ENCODE assay signal across 23 cellular contexts in genomic region chr7:25272265-25272664, GRCh38. TPM values are rescaled to one million over a fixed set of nuclear protein-coding genes. Genes with fewer than 3 reads are reported as not detected.
DNase-seq lines count a peak whose midpoint lies in the region; ATAC-seq, FAIRE-seq and TF ChIP-seq lines count a peak whose summit lies in the region.
"Had no signal": no experiment of that assay in that cellular context is flagged by ENCODE, and none has a peak within 500 bp of the region (broad histone marks: within the 10 kb centered on the region; RNA-seq: fewer than 3 reads in every experiment).

No MANE protein-coding gene starts in this region.

- peak; percentile 18 for FAIRE-seq in A549 (lab: Jason Lieb, UNC)
- no peak for FAIRE-seq in bronchial epithelial cell (lab: Jason Lieb, UNC)
- FAIRE-seq: HTR-8/SVneo had no signal

- H3K4me1 ChIP-seq in A549 = no peaks in the 10 kb centered on the region
- H3K4me1 ChIP-seq in SK-N-SH (ENCODE audit: control insufficient read depth in 1 of 2, insufficient read depth in 2 of 2, low read depth in 1 of 2, low read length in 1 of 2) = no peaks in the 10 kb centered on the region; a peak in 1 of 4 replicates
- no peaks in the 10 kb centered on the region for H3K4me1 ChIP-seq in mesenchymal stem cell (ENCODE audit: control insufficient read depth, insufficient read depth, low read depth, low read length)
- H3K4me1 ChIP-seq: BLaER1 treated with 17β-estradiol and CSF1 and Interleukin-3, amounts not matched to agents 10 nM and 100 nM had no signal

- H2BK12ac ChIP-seq in mesenchymal stem cell (ENCODE audit: low read length in 2 of 2) = no peak overlapping the region

- no peak overlapping the region for H2AK5ac ChIP-seq in mesenchymal stem cell (ENCODE audit: low read length, severe bottlenecking)

- H3K9ac ChIP-seq in SK-N-SH = no peak overlapping the region
- no peak overlapping the region for H3K9ac ChIP-seq in mesenchymal stem cell (ENCODE audit: low read length)
- H3K9ac ChIP-seq: BLaER1 treated with 17β-estradiol and CSF1 and Interleukin-3, amounts not matched to agents 10 nM and 100 nM had no signal

- H3K27me3 ChIP-seq in bronchial epithelial cell (ENCODE audit: control insufficient read depth, insufficient read depth, low read length) (no peaks in the 10 kb centered on the region), SK-N-SH (ENCODE audit: insufficient read depth) (no peaks in the 10 kb centered on the region), mesenchymal stem cell (ENCODE audit: control insufficient read depth in 1 of 2, insufficient read depth in 1 of 2, low read length in 2 of 2) (no peaks in the 10 kb centered on the region)
- H3K27me3 ChIP-seq: BLaER1 treated with 17β-estradiol and CSF1 and Interleukin-3, amounts not matched to agents 10 nM and 100 nM had no signal

- WGBS in A549 (ENCODE audit: missing lambda C conversion rate) = 23% methylated on average over 3 of the region's 3 CpGs
- 57% methylated on average over 3 of the region's 3 CpGs for WGBS in SK-N-SH (ENCODE audit: low lambda C conversion rate)
- WGBS in mesenchymal stem cell = 89% methylated on average over 3 of the region's 3 CpGs

- H2BK5ac ChIP-seq in mesenchymal stem cell (ENCODE audit: low read depth, low read length, poor library complexity, severe bottlenecking) = no peak overlapping the region

- H3K14ac ChIP-seq in mesenchymal stem cell (ENCODE audit: low read length in 2 of 2) = no peak overlapping the region

- POLR2A ChIA-PET in A549 (lab: Yijun Ruan, JAX) (no interaction called here), SK-N-SH (lab: Yijun Ruan, JAX) (no interaction called here)

- H3K27ac ChIP-seq in A549 = no peak overlapping the region
- no peak overlapping the region for H3K27ac ChIP-seq in SK-N-SH (ENCODE audit: low read depth in 2 of 2, low read length in 1 of 2)
- no peak overlapping the region for H3K27ac ChIP-seq in mesenchymal stem cell (ENCODE audit: low read length, poor library complexity, severe bottlenecking)
- H3K27ac ChIP-seq: BLaER1 treated with 17β-estradiol and CSF1 and Interleukin-3, amounts not matched to agents 10 nM and 100 nM had no signal

- H3K4ac ChIP-seq in mesenchymal stem cell (ENCODE audit: low read depth in 1 of 2, low read length in 2 of 2) = no peak overlapping the region

- H4K20me1 ChIP-seq in SK-N-SH (ENCODE audit: insufficient read depth) = no peaks in the 10 kb centered on the region
- H4K20me1 ChIP-seq: BLaER1 treated with 17β-estradiol and CSF1 and Interleukin-3, amounts not matched to agents 10 nM and 100 nM had no signal

- TF ChIP-seq CTCF in A549 (IDR thresholded peaks at IDR 0.05) (no peak), NB4 (IDR thresholded peaks at IDR 0.05; ENCODE audit: low read depth, low read length) (no peak), bronchial epithelial cell (IDR thresholded peaks at IDR 0.05; ENCODE audit: insufficient read depth, low read length, severe bottlenecking) (no peak), SK-N-SH (IDR thresholded peaks at IDR 0.05) (no peak)

- TF ChIP-seq POLR2A in A549 (IDR thresholded peaks at IDR 0.05; ENCODE audit: low read length) (no peak), NB4 (IDR thresholded peaks at IDR 0.05; ENCODE audit: extremely low read depth, insufficient read length) (no peak)

- no peak overlapping the region for H2AFZ ChIP-seq in SK-N-SH (ENCODE audit: low read depth)
- H2AFZ ChIP-seq in mesenchymal stem cell (ENCODE audit: low read depth, low read length) = no peak overlapping the region

- H3K4me3 ChIP-seq in A549 (no peak overlapping the region), NB4 (ENCODE audit: low read depth, low read length) (no peak overlapping the region), bronchial epithelial cell (ENCODE audit: low read depth, low read length) (no peak overlapping the region), SK-N-SH (ENCODE audit: low read depth in 2 of 2, low read length in 1 of 2) (no peak overlapping the region), mesenchymal stem cell (ENCODE audit: insufficient read depth in 1 of 2, low read depth in 1 of 2, low read length in 2 of 2) (no peak overlapping the region)
- H3K4me3 ChIP-seq: BLaER1 treated with 17β-estradiol and CSF1 and Interleukin-3, amounts not matched to agents 10 nM and 100 nM had no signal

- no peak overlapping the region for H4K91ac ChIP-seq in mesenchymal stem cell (ENCODE audit: low read length)

- TF ChIP-seq RAD21 in A549 (conservative IDR thresholded peaks at IDR 0.05 in 1 of 2, IDR thresholded peaks at IDR 0.05 in 1 of 2) (no peak), SK-N-SH (IDR thresholded peaks at IDR 0.05; ENCODE audit: low read length) (no peak)

- H4K8ac ChIP-seq in mesenchymal stem cell (ENCODE audit: low read length) = no peak overlapping the region

- CTCF ChIA-PET in A549 (lab: Yijun Ruan, JAX) = no interaction called here
- CTCF ChIA-PET in SK-N-SH (lab: Yijun Ruan, JAX) = interaction anchor here (1.1 to 4.6 kb wide), 6 partner anchors 13 to 582 kb away, joined by 3 to 46 read pairs (median 4); no protein-coding TSS in a partner anchor

- H3K36me3 ChIP-seq in bronchial epithelial cell (ENCODE audit: control insufficient read depth, insufficient read depth, low read length) (no peaks in the 10 kb centered on the region), SK-N-SH (replicated peaks in 1 of 2; ENCODE audit: control insufficient read depth in 1 of 2, insufficient read depth in 2 of 2, low read length in 1 of 2) (no peaks in the 10 kb centered on the region), mesenchymal stem cell (ENCODE audit: control insufficient read depth in 1 of 2, insufficient read depth in 2 of 2, low read depth in 1 of 2, low read length in 2 of 2) (no peaks in the 10 kb centered on the region)
- H3K36me3 ChIP-seq: BLaER1 treated with 17β-estradiol and CSF1 and Interleukin-3, amounts not matched to agents 10 nM and 100 nM had no signal

- no peak overlapping the region for H3K4me2 ChIP-seq in A549
- no peak overlapping the region for H3K4me2 ChIP-seq in SK-N-SH
- H3K4me2 ChIP-seq in mesenchymal stem cell (ENCODE audit: low read length, poor library complexity, severe bottlenecking) = no peak overlapping the region
- H3K4me2 ChIP-seq: BLaER1 treated with 17β-estradiol and CSF1 and Interleukin-3, amounts not matched to agents 10 nM and 100 nM had no signal

- H3K9me2 ChIP-seq in SK-N-SH = no peaks in the 10 kb centered on the region

- no peak for ATAC-seq in A549
- ATAC-seq: PC-3 had no signal

- H2BK15ac ChIP-seq in mesenchymal stem cell (ENCODE audit: low read depth, poor library complexity, severe bottlenecking) = no peak overlapping the region

- no peaks in the 10 kb centered on the region for H3K79me2 ChIP-seq in SK-N-SH (ENCODE audit: insufficient read depth)

- H3K23ac ChIP-seq in mesenchymal stem cell (ENCODE audit: low read length in 2 of 2) = no peak overlapping the region

- no peaks in the 10 kb centered on the region for H3K79me1 ChIP-seq in mesenchymal stem cell (replicated peaks; ENCODE audit: low read length, poor library complexity, severe bottlenecking)

- no peak overlapping the region for H3K18ac ChIP-seq in mesenchymal stem cell (ENCODE audit: low read depth in 1 of 2, low read length in 2 of 2)

- TF ChIP-seq EP300 in A549 (IDR thresholded peaks at IDR 0.05) = no peak
- no peak for TF ChIP-seq EP300 in SK-N-SH (IDR thresholded peaks at IDR 0.05; ENCODE audit: borderline replicate concordance in 1 of 2, low read depth in 1 of 2, low read length in 1 of 2)

- no peak overlapping the region for H2BK120ac ChIP-seq in mesenchymal stem cell (ENCODE audit: low read depth, low read length)

- no peaks in the 10 kb centered on the region for H3F3A ChIP-seq in SK-N-SH (replicated peaks; ENCODE audit: insufficient read depth)

- no peak for DNase-seq in A549 (ENCODE audit: low read depth in 1 of 2, low spot score in 1 of 2)
- DNase-seq in Daoy (ENCODE audit: low read depth) = peak; percentile 27
- DNase-seq in NB4 (ENCODE audit: low read depth) = peak; percentile 14
- DNase-seq in bronchial epithelial cell (ENCODE audit: low read depth) = peak; percentile 67
- DNase-seq in SK-N-SH = no peak
- no peak for DNase-seq in anterior cingulate cortex (lab: John Stamatoyannopoulos, UW)
- no peak for DNase-seq in NCI-H1930 (lab: John Stamatoyannopoulos, UW)
- DNase-seq in mesenchymal stem cell = no peak
- DNase-seq: CD8-positive, alpha-beta memory T cell; DMS53; H9; Kasumi-1; MM.1S; NCI-H1417 treated with DMSO at 0.1 percent for 48 hours; NCI-H2029 treated with DMSO at 0.1 percent for 48 hours; NCI-H2171; NCI-H526; PC-3; RPMI8226; SHP77 treated with DMSO at 0.1 percent for 48 hours had no signal

- H3K9me3 ChIP-seq in A549 (no peaks in the 10 kb centered on the region), SK-N-SH (no peaks in the 10 kb centered on the region), mesenchymal stem cell (ENCODE audit: control insufficient read depth, low read length) (no peaks in the 10 kb centered on the region)
- H3K9me3 ChIP-seq: BLaER1 treated with 17β-estradiol and CSF1 and Interleukin-3, amounts not matched to agents 10 nM and 100 nM had no signal

TF ChIP-seq in A549, 52 proteins besides CTCF, POLR2A, EP300 and RAD21:
- no peak for TF ChIP-seq ZFP36 (IDR thresholded peaks at IDR 0.05; ENCODE audit: borderline replicate concordance, partially characterized antibody)
- no peak for TF ChIP-seq FOSL2 (IDR thresholded peaks at IDR 0.05)
- TF ChIP-seq FOSL2 (CRISPR knock-in tag; IDR thresholded peaks at IDR 0.05) = no peak
- no peak for TF ChIP-seq MAFK (IDR thresholded peaks at IDR 0.05; ENCODE audit: partially characterized antibody)

TF ChIP-seq in SK-N-SH, 30 proteins besides CTCF, POLR2A, EP300 and RAD21:
- TF ChIP-seq FOXJ3 (CRISPR knock-in tag; IDR thresholded peaks at IDR 0.05) = no peak

RNA-seq across cellular contexts. Expression of gene NPVF, which starts 44.0 kb away (rescaled TPM):
- polyA plus RNA-seq in A549 (2011; rRNA removed) (not detected in 2 replicates), A549 (2017; fragmentation: RNase III; extraction: RNeasy Plus Mini Kit Qiagen cat#74134 plus additional on column Dnase treatment) (not detected in 3 replicates), SK-N-SH (2012; rRNA removed) (not detected in 2 replicates)
- polyA plus RNA-seq in A549 (2012; cell fraction: cytosol; rRNA removed) = not detected in 2 replicates
- polyA plus RNA-seq in A549 (2012; cell fraction: nucleus; rRNA removed) = not detected in 2 replicates
- polyA minus RNA-seq in A549 (2011; rRNA and poly(A)+ RNA removed) = not detected in 2 replicates
- not detected in 2 replicates for total RNA-seq in Daoy (2014; rRNA removed; shearing (Covaris generic))
- total RNA-seq in bronchial epithelial cell = not detected in 2 replicates
- not detected in 2 replicates for polyA plus RNA-seq in SK-N-SH (2012; cell fraction: cytosol; rRNA removed)
- not detected in 2 replicates for polyA plus RNA-seq in SK-N-SH (2012; cell fraction: nucleus; rRNA removed)
- not detected for polyA plus RNA-seq in mesenchymal stem cell (2013, experiment 1 of 2)
- not detected for polyA plus RNA-seq in mesenchymal stem cell (2013, experiment 2 of 2)
- total RNA-seq: CD8-positive, alpha-beta memory T cell; H9; PC-3 had no signal
- polyA plus RNA-seq: CD8-positive, alpha-beta memory T cell; IgD-negative memory B cell had no signal

Comparison
In these comparisons a context has a peak if more than half of its experiments do, and no peak if none do; other contexts are left out.
1. DNase-seq: peak in Daoy (single experiment), NB4 (single experiment) and bronchial epithelial cell (single experiment); none in A549 (0 of 2), SK-N-SH (single experiment), anterior cingulate cortex (0 of 58), NCI-H1930 (0 of 2) and mesenchymal stem cell (single experiment).